30 cellular contexts compared by ENCODE assay signal in the genomic region with DNA sequence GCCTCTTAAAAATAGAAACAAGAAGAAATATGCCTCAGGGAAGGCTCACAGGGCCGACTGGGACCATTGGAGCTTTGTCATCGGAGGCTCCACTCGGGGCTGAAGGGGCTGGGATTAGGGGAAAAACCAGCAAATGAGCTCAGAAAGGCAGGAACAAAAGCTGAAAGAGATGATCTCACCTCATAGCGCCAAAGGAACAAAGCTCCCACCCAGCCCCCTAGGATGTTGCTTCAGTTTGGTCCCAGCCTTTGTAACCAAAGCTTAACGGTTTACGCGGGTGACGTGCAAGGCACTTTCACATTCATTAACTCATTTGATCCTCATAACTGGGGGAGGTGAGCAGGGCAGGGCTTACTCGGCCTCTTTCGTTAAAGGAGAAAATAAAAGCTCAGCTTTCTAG.
"Had no signal": no experiment of that assay in that cellular context is flagged by ENCODE, and none has a peak within 500 bp of the region (broad histone marks: within the 10 kb centered on the region; RNA-seq: fewer than 3 reads in every experiment).

No MANE protein-coding gene starts in this region.

- H3K4me1 Mint-ChIP-seq: memory B cell; mesothelial cell of epicardium; naive B cell; stimulated activated naive B cell treated with anti-CD40 and anti-IgM and Interleukin-4, amounts not matched to agents 10 μg/mL and 1 μg/mL and 100 μg/mL, for 72 hours had no signal

- ATAC-seq: foreskin keratinocyte; gastroesophageal sphincter; heart left ventricle; left lobe of liver; mucosa of descending colon; natural killer cell treated with Interleukin-12 subunit alpha and Interleukin-12 subunit beta and Interleukin-15 and Interleukin-18, amount 100 ng/mL, for 72 hours; pancreas; right lobe of liver; stimulated activated naive B cell treated with anti-CD40 and anti-IgM and Interleukin-4, amounts not matched to agents 10 μg/mL and 1 μg/mL and 100 μg/mL, for 72 hours had no signal

- H3K27me3 Mint-ChIP-seq: dendritic cell treated with granulocyte-macrophage colony-stimulating factor and Interleukin-4, amounts not matched to agents 40 ng/mL and 50 ng/mL, for 4 days; naive B cell; stimulated activated naive B cell treated with anti-CD40 and anti-IgM and Interleukin-4, amounts not matched to agents 10 μg/mL and 1 μg/mL and 100 μg/mL, for 72 hours had no signal

- H3K27me3 ChIP-seq: colonic mucosa, esophagus muscularis mucosa, foreskin keratinocyte, gastroesophageal sphincter, heart left ventricle, hepatocyte, neutrophil, pancreas, right lobe of liver, tibial nerve, upper lobe of left lung had no signal

- H3K36me3 Mint-ChIP-seq: memory B cell; mesothelial cell of epicardium; naive B cell; natural killer cell treated with Interleukin-12 subunit alpha and Interleukin-12 subunit beta and Interleukin-15 and Interleukin-18, amount 100 ng/mL, for 72 hours; stimulated activated naive B cell treated with anti-CD40 and anti-IgM and Interleukin-4, amounts not matched to agents 10 μg/mL and 1 μg/mL and 100 μg/mL, for 72 hours had no signal

- H2AFZ ChIP-seq: hepatocyte had no signal

- H3K27ac ChIP-seq: colonic mucosa, esophagus muscularis mucosa, foreskin keratinocyte, gastroesophageal sphincter, heart left ventricle, hepatocyte, neutrophil, pancreas, right lobe of liver, thoracic aorta, tibial nerve, upper lobe of left lung had no signal

- H3K4me3 Mint-ChIP-seq: dendritic cell treated with granulocyte-macrophage colony-stimulating factor and Interleukin-4, amounts not matched to agents 40 ng/mL and 50 ng/mL, for 4 days; memory B cell; mesothelial cell of epicardium; natural killer cell treated with Interleukin-12 subunit alpha and Interleukin-12 subunit beta and Interleukin-15 and Interleukin-18, amount 100 ng/mL, for 72 hours; stimulated activated naive B cell treated with anti-CD40 and anti-IgM and Interleukin-4, amounts not matched to agents 10 μg/mL and 1 μg/mL and 100 μg/mL, for 72 hours; stimulated activated naive CD8-positive, alpha-beta T cell treated with anti-CD3 and anti-CD28 coated beads, Interleukin-15, Interleukin-2, amounts not matched to agents 100 ng/mL and 50 ng/mL, for 24 hours had no signal

- DNase-seq: colonic mucosa; effector CD8-positive, alpha-beta T cell; foreskin keratinocyte; heart left ventricle; islet precursor cell; mucosa of descending colon; naive B cell; pancreas; retina; right lobe of liver; small intestine; stimulated activated CD4-positive, alpha-beta T cell treated with anti-CD3 and anti-CD28 coated beads, Interleukin-15, amount 100 ng/mL, for 24 hours; stimulated activated CD4-positive, alpha-beta T cell treated with anti-CD3 and anti-CD28 coated beads, Interleukin-2, amount 100 ng/mL, for 48 hours; stimulated activated naive B cell treated with anti-CD40 and anti-IgM and Interleukin-4, amounts not matched to agents 10 μg/mL and 1 μg/mL and 100 μg/mL, for 72 hours; upper lobe of left lung had no signal

- H3K9me3 ChIP-seq: colonic mucosa, esophagus muscularis mucosa, mucosa of descending colon, neutrophil, pancreas, right lobe of liver, thoracic aorta, upper lobe of left lung had no signal

- FAIRE-seq: endothelial cell of umbilical vein, pancreas, small intestine, urothelium cell line had no signal

- H3K4me2 ChIP-seq: hepatocyte had no signal

- H3K4me3 ChIP-seq: colonic mucosa, esophagus muscularis mucosa, gastroesophageal sphincter, heart left ventricle, hepatocyte, lung, mucosa of descending colon, pancreas, right lobe of liver, thoracic aorta, tibial nerve, upper lobe of left lung had no signal

- H3K4me1 ChIP-seq: colonic mucosa, esophagus muscularis mucosa, foreskin keratinocyte, gastroesophageal sphincter, heart left ventricle, pancreas, right lobe of liver had no signal

- H3K36me3 ChIP-seq: colonic mucosa, esophagus muscularis mucosa, gastroesophageal sphincter, heart left ventricle, neutrophil, pancreas, right lobe of liver, thoracic aorta, tibial nerve, upper lobe of left lung had no signal

- H3K79me2 ChIP-seq: hepatocyte had no signal

- H3K27ac Mint-ChIP-seq: dendritic cell treated with granulocyte-macrophage colony-stimulating factor and Interleukin-4, amounts not matched to agents 40 ng/mL and 50 ng/mL, for 4 days; memory B cell; mesothelial cell of epicardium; naive B cell; natural killer cell treated with Interleukin-12 subunit alpha and Interleukin-12 subunit beta and Interleukin-15 and Interleukin-18, amount 100 ng/mL, for 72 hours; stimulated activated naive B cell treated with anti-CD40 and anti-IgM and Interleukin-4, amounts not matched to agents 10 μg/mL and 1 μg/mL and 100 μg/mL, for 72 hours; stimulated activated naive CD8-positive, alpha-beta T cell treated with anti-CD3 and anti-CD28 coated beads, Interleukin-15, Interleukin-2, amounts not matched to agents 100 ng/mL and 50 ng/mL, for 24 hours had no signal
